ENCODE assay signal across 9 cellular contexts in genomic region chr1:29238601-29238964, GRCh38. TPM values are rescaled to one million over a fixed set of nuclear protein-coding genes. Genes with fewer than 3 reads are reported as not detected.
A peak's percentile ranks its signal among the peaks of the same experiment; 100 is the strongest.
DNase-seq lines count a peak whose midpoint lies in the region; ATAC-seq and TF ChIP-seq lines count a peak whose summit lies in the region.
"Had no signal": no experiment of that assay in that cellular context is flagged by ENCODE, and none has a peak within 500 bp of the region (broad histone marks: within the 10 kb centered on the region; RNA-seq: fewer than 3 reads in every experiment).

No MANE protein-coding gene starts in this region.

- peak overlapping the region in 1 of 2 donors; percentile 39 for H3K27ac Mint-ChIP-seq in natural killer cell

- DNase-seq in choroid plexus epithelial cell (ENCODE audit: low read depth) (no peak), natural killer cell (no peak), HEK293T (ENCODE audit: extremely low spot score) (no peak), caudate nucleus (lab: John Stamatoyannopoulos, UW) (no peak)
- DNase-seq: midbrain had no signal

- H3K9me3 Mint-ChIP-seq in natural killer cell, result no peaks in the 10 kb centered on the region

- H3K4me1 Mint-ChIP-seq in natural killer cell, result peaks cover 18 to 23% of the 10 kb centered on the region in 2 donors

- H3K36me3 Mint-ChIP-seq in natural killer cell, result no peaks in the 10 kb centered on the region

- CTCF ChIA-PET in HEK293 (lab: Yijun Ruan, JAX), result interaction anchor here (0.8 kb wide), 1 partner anchor 140 kb away, joined by 3 read pairs; no protein-coding TSS in a partner anchor
- CTCF ChIA-PET in HEK293T (lab: Yijun Ruan, JAX), result no interaction called here

- TF ChIP-seq CTCF in 22Rv1 (IDR thresholded peaks at IDR 0.05) (no peak), HEK293 (tag by site-specific recombination; IDR thresholded peaks at IDR 0.05) (no peak), choroid plexus epithelial cell (conservative IDR thresholded peaks at IDR 0.05; ENCODE audit: low read depth, low read length) (peak; percentile 20), natural killer cell (IDR thresholded peaks at IDR 0.05) (no peak)

- H3K36me3 ChIP-seq in HEK293 (ENCODE audit: control insufficient read depth in 2 of 2, insufficient read depth in 1 of 2, low read length in 2 of 2), result no peaks in the 10 kb centered on the region

- POLR2A ChIA-PET in HEK293 (lab: Yijun Ruan, JAX) (no interaction called here), HEK293T (lab: Yijun Ruan, JAX) (interaction anchor here (1.2 kb wide), 1 partner anchor 8 kb away, joined by 5 read pairs; the partner anchor contains the start of gene MECR)

- ATAC-seq in natural killer cell, result no peak
- ATAC-seq in GM19324 (IDR thresholded peaks at IDR 0.05; ENCODE audit: low FRiP score, unreplicated experiment), result no peak
- no peak for ATAC-seq in GM21786 (IDR thresholded peaks at IDR 0.05; ENCODE audit: unreplicated experiment)

- H3K4me3 Mint-ChIP-seq in natural killer cell, result peak overlapping the region; percentile 85

- no peaks in the 10 kb centered on the region for H3K9me3 ChIP-seq in HEK293 (ENCODE audit: control insufficient read depth, insufficient read depth, low read depth, low read length)

- H3K4me3 ChIP-seq in HEK293 (ENCODE audit: low read depth, low read length), result no peak overlapping the region
- H3K4me3 ChIP-seq in choroid plexus epithelial cell (ENCODE audit: low read depth, low read length), result peak overlapping the region; percentile 56

- peak overlapping the region; percentile 64; the same call in 1 of the 2 replicates for H3K27ac ChIP-seq in 22Rv1
- no peak overlapping the region for H3K27ac ChIP-seq in HEK293 (ENCODE audit: extremely low read depth, low read depth, low read length)
- no peak overlapping the region for H3K27ac ChIP-seq in caudate nucleus (ENCODE audit: low read depth, low read length)

- H3K4me1 ChIP-seq in HEK293 (ENCODE audit: control insufficient read depth, insufficient read depth, low read length), result peaks cover 4% of the 10 kb centered on the region; the same call in 1 of the 2 replicates

- intact Hi-C loops in natural killer cell (cut with micrococcal nuclease), result loop anchor here (5.0 kb wide), 2 partner anchors 869 to 994 kb away; no protein-coding TSS in a partner anchor

- peaks cover 55 to 61% of the 10 kb centered on the region in 2 donors for H3K27me3 Mint-ChIP-seq in natural killer cell (ENCODE audit: low read depth in 2 of 2)

TF ChIP-seq in HEK293, 187 proteins besides CTCF, POLR2A, EP300 and RAD21:
- TF ChIP-seq PRDM4 (tag by site-specific recombination; IDR thresholded peaks at IDR 0.05) (no peak), ZNF140 (tag by site-specific recombination; IDR thresholded peaks at IDR 0.05) (no peak), SP7 (tag by site-specific recombination; IDR thresholded peaks at IDR 0.05) (no peak), IKZF3 (tag by site-specific recombination; IDR thresholded peaks at IDR 0.05) (0 out of 2 replicates have a peak, but pooled peaks have one; percentile 2), ZFP69B (tag by site-specific recombination; IDR thresholded peaks at IDR 0.05) (no peak), ELK4 (IDR thresholded peaks at IDR 0.05; ENCODE audit: borderline replicate concordance, low read depth, low read length) (no peak)

TF ChIP-seq in HEK293T, 16 proteins besides CTCF, POLR2A, EP300 and RAD21:
- TF ChIP-seq PKNOX1 (IDR thresholded peaks at IDR 0.05) (no peak), BHLHE40 (IDR thresholded peaks at IDR 0.05; ENCODE audit: borderline replicate concordance) (no peak), NFRKB (IDR thresholded peaks at IDR 0.05) (no peak), FOXA1 (IDR thresholded peaks at IDR 0.05) (no peak), HDGF (IDR thresholded peaks at IDR 0.05; ENCODE audit: borderline replicate concordance) (no peak), ARNT (IDR thresholded peaks at IDR 0.05) (no peak), FOXM1 (IDR thresholded peaks at IDR 0.05; ENCODE audit: borderline replicate concordance) (no peak), SUZ12 (IDR thresholded peaks at IDR 0.05) (no peak), SP1 (IDR thresholded peaks at IDR 0.05) (no peak), ELF4 (IDR thresholded peaks at IDR 0.05) (no peak), TARDBP (IDR thresholded peaks at IDR 0.05) (no peak), LEF1 (IDR thresholded peaks at IDR 0.05; ENCODE audit: borderline replicate concordance) (no peak), L3MBTL2 (conservative IDR thresholded peaks at IDR 0.05) (no peak), FOXK2 (IDR thresholded peaks at IDR 0.05) (no peak), ZNF384 (IDR thresholded peaks at IDR 0.05) (no peak), CTBP1 (IDR thresholded peaks at IDR 0.05; ENCODE audit: borderline replicate concordance) (no peak)

RNA-seq across cellular contexts. Expression of gene PTPRU, which starts 2.3 kb away (rescaled TPM):
- total RNA-seq in natural killer cell, result 1 to 10 TPM in 1 of 3 donors, under 1 TPM in 2; 0.54 to 1.6 (median 0.79) TPM

RNA-seq across cellular contexts. Expression of gene MECR, which starts 7.8 kb away (rescaled TPM):
- 10 to 100 TPM in 1 of 3 donors, 1 to 10 TPM in 2; 8.0 to 11.2 (median 8.8) TPM for total RNA-seq in natural killer cell

RNA-seq across cellular contexts. Expression of gene SRSF4, which starts 56.9 kb away (rescaled TPM):
- 100 to 1,000 TPM in 2 of 3 donors, 10 to 100 TPM in 1; 90.2 to 114 (median 101) TPM for total RNA-seq in natural killer cell
